In the genomic region with DNA sequence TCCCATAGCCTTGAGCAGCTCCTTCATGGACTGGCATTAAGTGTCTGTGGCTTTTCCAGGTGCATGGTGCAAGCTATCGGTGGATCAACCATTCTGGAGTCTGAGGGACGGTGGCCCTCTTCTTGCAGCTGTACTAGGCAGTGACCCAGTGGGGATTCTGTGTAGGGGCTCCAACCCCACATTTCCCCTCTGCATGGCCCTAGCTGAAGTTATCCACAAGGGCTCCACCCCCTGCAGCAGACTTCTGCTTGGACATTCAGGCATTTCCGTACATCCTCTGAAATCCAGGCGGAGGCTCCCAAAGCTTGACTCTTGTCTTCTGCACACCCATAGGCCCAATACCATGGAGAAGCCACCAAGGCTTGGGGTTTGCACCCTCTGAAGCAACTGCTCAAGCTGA, we compare ENCODE assay signal across 33 cellular contexts.
A peak's percentile ranks its signal among the peaks of the same experiment; 100 is the strongest.
DNase-seq lines count a peak whose midpoint lies in the region; ATAC-seq, FAIRE-seq and TF ChIP-seq lines count a peak whose summit lies in the region.
"Had no signal": no experiment of that assay in that cellular context is flagged by ENCODE, and none has a peak within 500 bp of the region (broad histone marks: within the 10 kb centered on the region; RNA-seq: fewer than 3 reads in every experiment).

No MANE protein-coding gene starts in this region.

- H3K27ac ChIP-seq in HEK293 (ENCODE audit: extremely low read depth, low read depth, low read length) (no peak overlapping the region), K562 (ENCODE audit: extremely low read depth, low read depth, low read length) (no peak overlapping the region), esophagus muscularis mucosa (replicated peaks in 1 of 4) (no peak overlapping the region)
- H3K27ac ChIP-seq: 22Rv1; A549; BLaER1; BLaER1 treated with 17β-estradiol and CSF1 and Interleukin-3, amounts not matched to agents 10 nM and 100 nM; C4-2B had no signal

- H3K9me3 ChIP-seq in HEK293 (ENCODE audit: control insufficient read depth, insufficient read depth, low read depth, low read length) (no peaks in the 10 kb centered on the region), K562 (replicated peaks; ENCODE audit: control insufficient read depth, insufficient read depth, low read depth, low read length) (peaks cover 14% of the 10 kb centered on the region), esophagus muscularis mucosa (no peaks in the 10 kb centered on the region)

- 60% methylated on average over 4 of the region's 4 CpGs for WGBS in K562 (ENCODE audit: insufficient coverage, low coverage, missing lambda C conversion rate)
- 75% methylated on average over 4 of the region's 4 CpGs for WGBS in esophagus muscularis mucosa

- no peak for TF ChIP-seq POLR2A in K562 (conservative IDR thresholded peaks at IDR 0.05)
- no peak for TF ChIP-seq POLR2A in esophagus muscularis mucosa (IDR thresholded peaks at IDR 0.05; ENCODE audit: low read depth)

- DNase-seq in K562 (ENCODE audit: extremely low read depth in 1 of 4, low spot score in 3 of 4) (no peak), esophagus muscularis mucosa (ENCODE audit: extremely low spot score) (peak; percentile 72), NCI-H2171 (lab: John Stamatoyannopoulos, UW) (no peak)
- DNase-seq in stimulated activated CD8-positive, alpha-beta memory T cell treated with anti-CD3 and anti-CD28 coated beads, Interleukin-4, amount 100 ng/mL, for 48 hours: no peak
- DNase-seq: 8988T; ACHN; AML-193; BE2C; C1 segment of cervical spinal cord; Caco-2; Calu3; CD4-positive, alpha-beta memory T cell; CD4-positive, alpha-beta T cell; CD4-positive, CD25-positive, alpha-beta regulatory T cell; CD8-positive, alpha-beta memory T cell; CD8-positive, alpha-beta T cell; COR-L47; DMS 273 treated with DMSO at 0.1 percent for 48 hours; DMS153; DMS53; DMS79; DMS79 treated with DMSO at 0.1 percent for 48 hours; DND-41; EL had no signal

- TF ChIP-seq EP300 in K562 (IDR thresholded peaks at IDR 0.05; ENCODE audit: low read length) (no peak), esophagus muscularis mucosa (IDR thresholded peaks at IDR 0.05) (no peak)

- H3K9me1 ChIP-seq in K562 (ENCODE audit: control insufficient read depth, insufficient read depth, low read length): no peaks in the 10 kb centered on the region

- FAIRE-seq in K562 (lab: Jason Lieb, UNC): no peak
- FAIRE-seq: A204.1, A549, D721Med had no signal

- ATAC-seq in K562 (no peak), GM19463 (IDR thresholded peaks at IDR 0.05; ENCODE audit: unreplicated experiment) (no peak)
- ATAC-seq: A549; CD8-positive, alpha-beta T cell had no signal

- POLR2A ChIA-PET in HEK293 (lab: Yijun Ruan, JAX) (no interaction called here), K562 (lab: Yijun Ruan, JAX) (no interaction called here)

- no peaks in the 10 kb centered on the region for H3K27me3 ChIP-seq in K562 (ENCODE audit: control insufficient read depth in 2 of 2, insufficient read depth in 2 of 2, low read length in 2 of 2)
- H3K27me3 ChIP-seq in esophagus muscularis mucosa: no peaks in the 10 kb centered on the region
- H3K27me3 ChIP-seq: BE2C; BLaER1; BLaER1 treated with 17β-estradiol and CSF1 and Interleukin-3, amounts not matched to agents 10 nM and 100 nM had no signal

- H3K79me2 ChIP-seq in K562 (ENCODE audit: control insufficient read depth, insufficient read depth, low read length): no peaks in the 10 kb centered on the region

- no peaks in the 10 kb centered on the region for H3K36me3 ChIP-seq in HEK293 (ENCODE audit: control insufficient read depth in 2 of 2, insufficient read depth in 1 of 2, low read length in 2 of 2)
- no peaks in the 10 kb centered on the region for H3K36me3 ChIP-seq in K562 (ENCODE audit: control insufficient read depth, insufficient read depth, low read length)
- H3K36me3 ChIP-seq in esophagus muscularis mucosa: no peaks in the 10 kb centered on the region
- H3K36me3 ChIP-seq: BE2C had no signal

- TF ChIP-seq CTCF in HEK293 (tag by site-specific recombination; IDR thresholded peaks at IDR 0.05) (no peak), K562 (IDR thresholded peaks at IDR 0.05 in 2 of 3, conservative IDR thresholded peaks at IDR 0.05 in 1 of 3; ENCODE audit: insufficient read depth in 2 of 3, low read depth in 1 of 3, low read length in 3 of 3) (no peak), esophagus muscularis mucosa (IDR thresholded peaks at IDR 0.05) (no peak)

- H3K4me1 ChIP-seq in HEK293 (ENCODE audit: control insufficient read depth, insufficient read depth, low read length) (no peaks in the 10 kb centered on the region), K562 (replicated peaks in 1 of 2; ENCODE audit: control insufficient read depth in 2 of 2, insufficient read depth in 2 of 2, low read length in 2 of 2) (no peaks in the 10 kb centered on the region), esophagus muscularis mucosa (peaks cover 0 to 21% (median 14%) of the 10 kb centered on the region in 4 donors)
- H3K4me1 ChIP-seq: BE2C, BLaER1 had no signal

- no TSS peak for BruUV-seq in K562 (replicated peaks; lab: Mats Ljungman, UMichigan)

- H4K20me1 ChIP-seq in K562 (replicated peaks; ENCODE audit: control insufficient read depth, insufficient read depth, low read length): no peaks in the 10 kb centered on the region
- H4K20me1 ChIP-seq: BLaER1; BLaER1 treated with 17β-estradiol and CSF1 and Interleukin-3, amounts not matched to agents 10 nM and 100 nM had no signal

- H3K9ac ChIP-seq in K562 (ENCODE audit: insufficient read depth in 1 of 2, low read depth in 2 of 2, low read length in 2 of 2): no peak overlapping the region
- H3K9ac ChIP-seq: BLaER1; BLaER1 treated with 17β-estradiol and CSF1 and Interleukin-3, amounts not matched to agents 10 nM and 100 nM had no signal

- intact Hi-C loops in K562 (cut with micrococcal nuclease) (no loop called here), esophagus muscularis mucosa (cut with DNase I) (no loop called here)

- H2AFZ ChIP-seq in K562 (ENCODE audit: low read depth, low read length): no peak overlapping the region

- in situ Hi-C loops in K562 (cut with MboI): no loop called here

- CTCF ChIA-PET in HEK293 (lab: Yijun Ruan, JAX) (no interaction called here), K562 (lab: Yijun Ruan, JAX; ENCODE audit: low intra/inter-chr PET ratio) (no interaction called here)

- no peak for TF ChIP-seq RAD21 in K562 (CRISPR knock-in tag; conservative IDR thresholded peaks at IDR 0.05 in 1 of 2, IDR thresholded peaks at IDR 0.05 in 1 of 2)

- no peak overlapping the region for H3K4me3 ChIP-seq in HEK293 (ENCODE audit: low read depth, low read length)
- no peak overlapping the region for H3K4me3 ChIP-seq in K562
- H3K4me3 ChIP-seq in esophagus muscularis mucosa: no peak overlapping the region
- H3K4me3 ChIP-seq: A549; BLaER1; BLaER1 treated with 17β-estradiol and CSF1 and Interleukin-3, amounts not matched to agents 10 nM and 100 nM had no signal

- H3K4me2 ChIP-seq in K562 (ENCODE audit: insufficient read depth, low read length): no peak overlapping the region
- H3K4me2 ChIP-seq: A549; BLaER1; BLaER1 treated with 17β-estradiol and CSF1 and Interleukin-3, amounts not matched to agents 10 nM and 100 nM had no signal

TF ChIP-seq in HEK293, 187 proteins besides CTCF, POLR2A, EP300 and RAD21:
- TF ChIP-seq SETDB1 (IDR thresholded peaks at IDR 0.05; ENCODE audit: insufficient read length, low read length) (peak; percentile 54), ZNF596 (tag by site-specific recombination; IDR thresholded peaks at IDR 0.05) (no peak), YY2 (tag by site-specific recombination; IDR thresholded peaks at IDR 0.05) (no peak)

TF ChIP-seq in K562, 482 proteins besides CTCF, POLR2A, EP300 and RAD21:
- no peak for TF ChIP-seq MTA2 (IDR thresholded peaks at IDR 0.05; ENCODE audit: low read depth)
- no peak for TF ChIP-seq PPARD (CRISPR knock-in tag; IDR thresholded peaks at IDR 0.05)
- no peak for TF ChIP-seq KLF6 (CRISPR knock-in tag; IDR thresholded peaks at IDR 0.05; ENCODE audit: borderline replicate concordance)
- peak; percentile 35; the same call in 1 of the 2 replicates for TF ChIP-seq CBX5 (IDR thresholded peaks at IDR 0.05; ENCODE audit: borderline replicate concordance, low read depth)
- TF ChIP-seq, protein P1, sequence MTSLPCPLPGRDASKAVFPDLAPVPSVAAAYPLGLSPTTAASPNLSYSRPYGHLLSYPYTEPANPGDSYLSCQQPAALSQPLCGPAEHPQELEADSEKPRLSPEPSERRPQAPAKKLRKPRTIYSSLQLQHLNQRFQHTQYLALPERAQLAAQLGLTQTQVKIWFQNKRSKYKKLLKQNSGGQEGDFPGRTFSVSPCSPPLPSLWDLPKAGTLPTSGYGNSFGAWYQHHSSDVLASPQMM (CRISPR knock-in tag; IDR thresholded peaks at IDR 0.05): no peak
- peak in 1 of 2 experiments; percentile 48; a peak in 1 of 3 replicates for TF ChIP-seq CBX3 (IDR thresholded peaks at IDR 0.05; ENCODE audit: borderline replicate concordance in 1 of 2, low read length in 2 of 2)
- no peak for TF ChIP-seq HDAC2 (IDR thresholded peaks at IDR 0.05)
- no peak for TF ChIP-seq NUFIP1 (IDR thresholded peaks at IDR 0.05; ENCODE audit: partially characterized antibody)
- TF ChIP-seq KLF16 (IDR thresholded peaks at IDR 0.05): no peak
- TF ChIP-seq GTF2F1 (IDR thresholded peaks at IDR 0.05; ENCODE audit: low read depth, low read length): no peak
- no peak for TF ChIP-seq ZNF274 (IDR thresholded peaks at IDR 0.05; ENCODE audit: borderline replicate concordance, low read depth, low read length)
- peak; percentile 15 for TF ChIP-seq ZFP36 (IDR thresholded peaks at IDR 0.05; ENCODE audit: low read depth, low read length, partially characterized antibody)
- no peak for TF ChIP-seq POLR2B (IDR thresholded peaks at IDR 0.05; ENCODE audit: low read depth, partially characterized antibody)
- no peak for TF ChIP-seq CBFA2T3 (IDR thresholded peaks at IDR 0.05)
- TF ChIP-seq SP2 (IDR thresholded peaks at IDR 0.05; ENCODE audit: extremely low read depth, low read depth, low read length, poor library complexity, severe bottlenecking): no peak
- TF ChIP-seq, protein P2, sequence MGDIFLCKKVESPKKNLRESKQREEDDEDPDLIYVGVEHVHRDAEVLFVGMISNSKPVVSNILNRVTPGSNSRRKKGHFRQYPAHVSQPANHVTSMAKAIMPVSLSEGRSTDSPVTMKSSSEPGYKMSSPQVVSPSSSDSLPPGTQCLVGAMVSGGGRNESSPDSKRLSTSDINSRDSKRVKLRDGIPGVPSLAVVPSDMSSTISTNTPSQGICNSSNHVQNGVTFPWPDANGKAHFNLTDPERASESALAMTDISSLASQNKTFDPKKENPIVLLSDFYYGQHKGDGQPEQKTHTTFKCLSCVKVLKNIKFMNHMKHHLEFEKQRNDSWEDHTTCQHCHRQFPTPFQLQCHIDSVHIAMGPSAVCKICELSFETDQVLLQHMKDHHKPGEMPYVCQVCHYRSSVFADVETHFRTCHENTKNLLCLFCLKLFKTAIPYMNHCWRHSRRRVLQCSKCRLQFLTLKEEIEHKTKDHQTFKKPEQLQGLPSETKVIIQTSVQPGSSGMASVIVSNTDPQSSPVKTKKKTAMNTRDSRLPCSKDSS (IDR thresholded peaks at IDR 0.05; ENCODE audit: low read depth, partially characterized antibody): peak; percentile 14
- no peak for TF ChIP-seq RNF2 (IDR thresholded peaks at IDR 0.05)
- no peak for TF ChIP-seq SMARCA4 (IDR thresholded peaks at IDR 0.05)
- TF ChIP-seq NCOA4 (IDR thresholded peaks at IDR 0.05; ENCODE audit: partially characterized antibody): no peak

Comparison
In these comparisons a context has a peak if more than half of its experiments do, and no peak if none do; other contexts are left out.
1. Of the 44 proteins assayed by ChIP-seq in both K562 and HEK293: peak only in K562: none; only in HEK293: SETDB1; in both: none; in neither: 43.